Comparison of ENCODE assay signal across 2 cellular contexts in the genomic region with DNA sequence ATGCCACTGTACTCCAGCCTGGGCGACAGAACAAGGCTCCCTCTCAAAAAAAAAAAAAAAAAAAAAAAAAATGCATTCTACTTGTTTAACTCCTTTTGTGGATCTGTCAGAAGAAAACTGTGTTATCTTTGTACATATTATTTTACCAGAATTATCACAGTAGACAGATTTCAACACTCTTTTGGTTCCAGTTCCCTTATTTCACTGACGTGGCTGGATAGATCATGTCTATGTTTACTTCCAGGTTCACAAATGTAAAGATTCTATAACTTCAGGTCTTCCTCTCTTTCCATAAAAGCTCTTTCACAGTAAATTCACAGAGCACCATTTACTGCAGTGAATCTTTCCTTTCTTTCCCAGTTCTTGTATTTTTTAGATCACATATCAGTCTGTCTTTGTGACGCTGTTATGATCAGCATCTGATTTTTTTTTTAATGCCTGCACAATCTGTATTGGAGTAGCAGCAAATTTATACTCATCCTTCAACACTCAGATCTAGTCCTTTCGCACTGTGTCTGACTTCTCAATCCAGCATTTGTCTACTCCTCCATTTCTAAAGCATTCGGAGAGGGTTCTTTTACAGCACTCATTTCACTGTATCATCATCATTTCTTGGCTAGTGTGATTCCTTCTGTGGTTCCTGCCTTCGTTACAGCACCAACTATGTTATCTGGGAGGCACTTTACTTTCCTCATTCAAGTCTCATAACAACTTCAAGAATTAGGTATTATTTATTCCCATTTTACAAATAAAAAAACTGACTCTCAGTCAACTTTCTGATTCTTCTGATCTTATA.
TF ChIP-seq lines count a peak whose summit lies in the region.

No MANE protein-coding gene starts in this region.

TF ChIP-seq in GM12891, 5 proteins besides CTCF, POLR2A, EP300 and RAD21:
- TF ChIP-seq SPI1 (IDR thresholded peaks at IDR 0.05; ENCODE audit: low read depth, low read length) = peak; percentile 90
- TF ChIP-seq PAX5 (IDR thresholded peaks at IDR 0.05; ENCODE audit: insufficient read depth, low read length, severe bottlenecking) = no peak
- no peak for TF ChIP-seq POU2F2 (IDR thresholded peaks at IDR 0.05; ENCODE audit: low read depth, low read length)
- no peak for TF ChIP-seq POLR2AphosphoS5 (IDR thresholded peaks at IDR 0.05; ENCODE audit: low read depth, low read length)
- no peak for TF ChIP-seq TAF1 (IDR thresholded peaks at IDR 0.05; ENCODE audit: low read depth, low read length)

TF ChIP-seq in GM12878, 131 proteins besides CTCF, POLR2A, EP300 and RAD21:
- no peak for TF ChIP-seq NFYA (IDR thresholded peaks at IDR 0.05; ENCODE audit: borderline replicate concordance, low read depth, low read length)
- no peak for TF ChIP-seq SREBF1 (IDR thresholded peaks at IDR 0.05; ENCODE audit: low read length)
- TF ChIP-seq MXI1 (IDR thresholded peaks at IDR 0.05; ENCODE audit: low read depth, low read length) = no peak
- no peak for TF ChIP-seq IRF4 (IDR thresholded peaks at IDR 0.05; ENCODE audit: low read depth, low read length)
- TF ChIP-seq, protein P1, sequence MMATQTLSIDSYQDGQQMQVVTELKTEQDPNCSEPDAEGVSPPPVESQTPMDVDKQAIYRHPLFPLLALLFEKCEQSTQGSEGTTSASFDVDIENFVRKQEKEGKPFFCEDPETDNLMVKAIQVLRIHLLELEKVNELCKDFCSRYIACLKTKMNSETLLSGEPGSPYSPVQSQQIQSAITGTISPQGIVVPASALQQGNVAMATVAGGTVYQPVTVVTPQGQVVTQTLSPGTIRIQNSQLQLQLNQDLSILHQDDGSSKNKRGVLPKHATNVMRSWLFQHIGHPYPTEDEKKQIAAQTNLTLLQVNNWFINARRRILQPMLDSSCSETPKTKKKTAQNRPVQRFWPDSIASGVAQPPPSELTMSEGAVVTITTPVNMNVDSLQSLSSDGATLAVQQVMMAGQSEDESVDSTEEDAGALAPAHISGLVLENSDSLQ (IDR thresholded peaks at IDR 0.05) = peak; percentile 26; the same call in 1 of the 2 replicates
- TF ChIP-seq, protein P2, sequence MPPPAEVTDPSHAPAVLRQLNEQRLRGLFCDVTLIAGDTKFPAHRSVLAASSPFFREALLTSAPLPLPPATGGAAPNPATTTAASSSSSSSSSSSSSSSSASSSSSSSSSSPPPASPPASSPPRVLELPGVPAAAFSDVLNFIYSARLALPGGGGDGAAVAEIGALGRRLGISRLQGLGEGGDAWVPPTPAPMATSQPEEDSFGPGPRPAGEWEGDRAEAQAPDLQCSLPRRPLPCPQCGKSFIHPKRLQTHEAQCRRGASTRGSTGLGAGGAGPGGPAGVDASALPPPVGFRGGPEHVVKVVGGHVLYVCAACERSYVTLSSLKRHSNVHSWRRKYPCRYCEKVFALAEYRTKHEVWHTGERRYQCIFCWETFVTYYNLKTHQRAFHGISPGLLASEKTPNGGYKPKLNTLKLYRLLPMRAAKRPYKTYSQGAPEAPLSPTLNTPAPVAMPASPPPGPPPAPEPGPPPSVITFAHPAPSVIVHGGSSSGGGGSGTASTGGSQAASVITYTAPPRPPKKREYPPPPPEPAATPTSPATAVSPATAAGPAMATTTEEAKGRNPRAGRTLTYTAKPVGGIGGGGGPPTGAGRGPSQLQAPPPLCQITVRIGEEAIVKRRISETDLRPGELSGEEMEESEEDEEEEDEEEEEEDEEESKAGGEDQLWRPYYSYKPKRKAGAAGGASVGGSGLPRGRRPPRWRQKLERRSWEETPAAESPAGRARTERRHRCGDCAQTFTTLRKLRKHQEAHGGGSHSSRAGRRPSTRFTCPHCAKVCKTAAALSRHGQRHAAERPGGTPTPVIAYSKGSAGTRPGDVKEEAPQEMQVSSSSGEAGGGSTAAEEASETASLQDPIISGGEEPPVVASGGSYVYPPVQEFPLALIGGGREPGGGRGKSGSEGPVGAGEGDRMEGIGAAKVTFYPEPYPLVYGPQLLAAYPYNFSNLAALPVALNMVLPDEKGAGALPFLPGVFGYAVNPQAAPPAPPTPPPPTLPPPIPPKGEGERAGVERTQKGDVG (CRISPR knock-in tag; IDR thresholded peaks at IDR 0.05) = no peak
- TF ChIP-seq SIN3A (IDR thresholded peaks at IDR 0.05; ENCODE audit: low read depth, low read length) = no peak
- TF ChIP-seq ZNF217 (IDR thresholded peaks at IDR 0.05) = no peak
- TF ChIP-seq, protein P3, sequence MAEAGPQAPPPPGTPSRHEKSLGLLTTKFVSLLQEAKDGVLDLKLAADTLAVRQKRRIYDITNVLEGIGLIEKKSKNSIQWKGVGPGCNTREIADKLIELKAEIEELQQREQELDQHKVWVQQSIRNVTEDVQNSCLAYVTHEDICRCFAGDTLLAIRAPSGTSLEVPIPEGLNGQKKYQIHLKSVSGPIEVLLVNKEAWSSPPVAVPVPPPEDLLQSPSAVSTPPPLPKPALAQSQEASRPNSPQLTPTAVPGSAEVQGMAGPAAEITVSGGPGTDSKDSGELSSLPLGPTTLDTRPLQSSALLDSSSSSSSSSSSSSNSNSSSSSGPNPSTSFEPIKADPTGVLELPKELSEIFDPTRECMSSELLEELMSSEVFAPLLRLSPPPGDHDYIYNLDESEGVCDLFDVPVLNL (IDR thresholded peaks at IDR 0.05; ENCODE audit: low read depth, low read length) = no peak
- peak; percentile 88 for TF ChIP-seq SPI1 (IDR thresholded peaks at IDR 0.05; ENCODE audit: borderline replicate concordance, insufficient read depth, low read depth, low read length)
- TF ChIP-seq HDGF (IDR thresholded peaks at IDR 0.05) = 0 out of 2 replicates have a peak, but pooled peaks have one; percentile 4
- peak in 1 of 2 experiments; percentile 48; a peak in 1 of 4 replicates for TF ChIP-seq IKZF2 (IDR thresholded peaks at IDR 0.05)
- TF ChIP-seq, protein P4, sequence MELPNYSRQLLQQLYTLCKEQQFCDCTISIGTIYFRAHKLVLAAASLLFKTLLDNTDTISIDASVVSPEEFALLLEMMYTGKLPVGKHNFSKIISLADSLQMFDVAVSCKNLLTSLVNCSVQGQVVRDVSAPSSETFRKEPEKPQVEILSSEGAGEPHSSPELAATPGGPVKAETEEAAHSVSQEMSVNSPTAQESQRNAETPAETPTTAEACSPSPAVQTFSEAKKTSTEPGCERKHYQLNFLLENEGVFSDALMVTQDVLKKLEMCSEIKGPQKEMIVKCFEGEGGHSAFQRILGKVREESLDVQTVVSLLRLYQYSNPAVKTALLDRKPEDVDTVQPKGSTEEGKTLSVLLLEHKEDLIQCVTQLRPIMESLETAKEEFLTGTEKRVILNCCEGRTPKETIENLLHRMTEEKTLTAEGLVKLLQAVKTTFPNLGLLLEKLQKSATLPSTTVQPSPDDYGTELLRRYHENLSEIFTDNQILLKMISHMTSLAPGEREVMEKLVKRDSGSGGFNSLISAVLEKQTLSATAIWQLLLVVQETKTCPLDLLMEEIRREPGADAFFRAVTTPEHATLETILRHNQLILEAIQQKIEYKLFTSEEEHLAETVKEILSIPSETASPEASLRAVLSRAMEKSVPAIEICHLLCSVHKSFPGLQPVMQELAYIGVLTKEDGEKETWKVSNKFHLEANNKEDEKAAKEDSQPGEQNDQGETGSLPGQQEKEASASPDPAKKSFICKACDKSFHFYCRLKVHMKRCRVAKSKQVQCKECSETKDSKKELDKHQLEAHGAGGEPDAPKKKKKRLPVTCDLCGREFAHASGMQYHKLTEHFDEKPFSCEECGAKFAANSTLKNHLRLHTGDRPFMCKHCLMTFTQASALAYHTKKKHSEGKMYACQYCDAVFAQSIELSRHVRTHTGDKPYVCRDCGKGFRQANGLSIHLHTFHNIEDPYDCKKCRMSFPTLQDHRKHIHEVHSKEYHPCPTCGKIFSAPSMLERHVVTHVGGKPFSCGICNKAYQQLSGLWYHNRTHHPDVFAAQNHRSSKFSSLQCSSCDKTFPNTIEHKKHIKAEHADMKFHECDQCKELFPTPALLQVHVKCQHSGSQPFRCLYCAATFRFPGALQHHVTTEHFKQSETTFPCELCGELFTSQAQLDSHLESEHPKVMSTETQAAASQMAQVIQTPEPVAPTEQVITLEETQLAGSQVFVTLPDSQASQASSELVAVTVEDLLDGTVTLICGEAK (IDR thresholded peaks at IDR 0.05; ENCODE audit: borderline replicate concordance) = no peak
- TF ChIP-seq ESRRA (IDR thresholded peaks at IDR 0.05; ENCODE audit: low read length) = no peak
- peak; percentile 54; the same call in 1 of the 2 replicates for TF ChIP-seq ZNF384 (IDR thresholded peaks at IDR 0.05; ENCODE audit: borderline replicate concordance, low read depth, low read length)
- TF ChIP-seq CBFB (IDR thresholded peaks at IDR 0.05; ENCODE audit: low read depth) = no peak
